ENCODE assay signal across 36 cellular contexts in genomic region chrX:112555831-112556230, GRCh38.
"Had no signal": no experiment of that assay in that cellular context is flagged by ENCODE, and none has a peak within 500 bp of the region (broad histone marks: within the 10 kb centered on the region; RNA-seq: fewer than 3 reads in every experiment).

No MANE protein-coding gene starts in this region.

- DNase-seq: activated effector memory CD4-positive, alpha-beta T cell treated with anti-CD3 and anti-CD28 coated beads, Interleukin-2, amount 50 U/mL, for 16 hours; activated effector memory CD4-positive, alpha-beta T cell treated with Interleukin-2 at 50 U/mL for 16 hours; activated gamma-delta T cell; activated gamma-delta T cell treated with Interleukin-2 at 50 U/mL for 16 hours; activated naive CD4-positive, alpha-beta T cell; activated naive CD4-positive, alpha-beta T cell treated with anti-CD3 and anti-CD28 coated beads for 36 hours; activated naive CD4-positive, alpha-beta T cell treated with anti-CD3 and anti-CD28 coated beads, Interleukin-2, amount 10 ng/mL, durations not matched to agents 7 days and 5 days; activated naive CD4-positive, alpha-beta T cell treated with anti-CD3 and anti-CD28 coated beads, Interleukin-2, amount 50 U/mL, for 16 hours; activated naive CD4-positive, alpha-beta T cell treated with Interleukin-2 at 50 U/mL for 16 hours; activated naive CD8-positive, alpha-beta T cell treated with anti-CD3 and anti-CD28 coated beads for 36 hours; activated naive CD8-positive, alpha-beta T cell treated with anti-CD3 and anti-CD28 coated beads, Interleukin-2, amount 10 ng/mL, durations not matched to agents 7 days and 5 days; activated naive CD8-positive, alpha-beta T cell treated with anti-CD3 and anti-CD28 coated beads, Interleukin-2, amount 50 U/mL, for 24 hours; activated T-cell treated with anti-CD3 and anti-CD28 coated beads, Interleukin-2, amount 50 U/mL, for 24 hours; activated T-cell treated with anti-CD3 and anti-CD28 coated beads, Interleukin-2, amount 50 U/mL, for 4 hours; activated T-cell treated with anti-CD3 and anti-CD28 coated beads, Interleukin-2, amount 50 U/mL, for 48 hours; activated T-cell treated with anti-CD3 and anti-CD28 coated beads, Interleukin-2, amount 50 U/mL, for 72 hours; adrenal gland; amniotic stem cell; amygdala; anterior cingulate cortex; aorta; body of pancreas; brain microvascular endothelial cell; caudate nucleus; central memory CD4-positive, alpha-beta T cell; cerebellar nuclear complex had no signal

- H3K4me1 ChIP-seq: adrenal gland, ascending aorta, body of pancreas had no signal

- H3K36me3 Mint-ChIP-seq: activated naive CD4-positive, alpha-beta T cell treated with anti-CD3 and anti-CD28 coated beads, Interleukin-2, amount 10 ng/mL, durations not matched to agents 7 days and 5 days; activated naive CD4-positive, alpha-beta T cell treated with anti-CD3 and anti-CD28 coated beads, Interleukin-2, amount 50 U/mL, for 24 hours; activated naive CD4-positive, alpha-beta T cell treated with anti-CD3 and anti-CD28 coated beads, Interleukin-2, amount 50 U/mL, for 72 hours; activated naive CD8-positive, alpha-beta T cell; activated naive CD8-positive, alpha-beta T cell treated with anti-CD3 and anti-CD28 coated beads for 36 hours; activated naive CD8-positive, alpha-beta T cell treated with anti-CD3 and anti-CD28 coated beads, Interleukin-2, amount 10 ng/mL, durations not matched to agents 7 days and 5 days; brain had no signal

- H3K27ac Mint-ChIP-seq: activated naive CD4-positive, alpha-beta T cell treated with anti-CD3 and anti-CD28 coated beads for 36 hours; activated naive CD4-positive, alpha-beta T cell treated with anti-CD3 and anti-CD28 coated beads, Interleukin-2, amount 10 ng/mL, durations not matched to agents 7 days and 5 days; activated naive CD4-positive, alpha-beta T cell treated with anti-CD3 and anti-CD28 coated beads, Interleukin-2, amount 50 U/mL, for 24 hours; activated naive CD4-positive, alpha-beta T cell treated with anti-CD3 and anti-CD28 coated beads, Interleukin-2, amount 50 U/mL, for 72 hours; activated naive CD8-positive, alpha-beta T cell; activated naive CD8-positive, alpha-beta T cell treated with anti-CD3 and anti-CD28 coated beads for 36 hours; activated naive CD8-positive, alpha-beta T cell treated with anti-CD3 and anti-CD28 coated beads, Interleukin-2, amount 10 ng/mL, durations not matched to agents 7 days and 5 days; activated naive CD8-positive, alpha-beta T cell treated with anti-CD3 and anti-CD28 coated beads, Interleukin-2, amount 50 U/mL, for 24 hours; activated T-cell treated with anti-CD3 and anti-CD28 coated beads, Interleukin-2, amount 50 U/mL, for 24 hours; activated T-cell treated with anti-CD3 and anti-CD28 coated beads, Interleukin-2, amount 50 U/mL, for 72 hours; activated T-helper 1 cell treated with anti-CD3 and anti-CD28 coated beads, Interleukin-12 subunit alpha, Interleukin-12 subunit beta, Interleukin-2, Interleukin-4 antibody, amounts not matched to agents 30 ng/mL and 10 ng/mL and 1 ng/mL, durations not matched to agents 14 hours and 24 hours and 36 hours; activated T-helper 17 cell treated with anti-CD3 and anti-CD28 coated beads, Interleukin-2, amount 50 U/mL, for 72 hours; activated T-helper 2 cell treated with anti-CD3 and anti-CD28 coated beads, Interferon-gamma antibody, Interleukin-2, Interleukin-4, amounts not matched to agents 10 μg/mL and 5 μg/mL and 100 μg/mL, durations not matched to agents 14 hours and 24 hours and 36 hours; brain had no signal

- H3K9me3 Mint-ChIP-seq: activated naive CD4-positive, alpha-beta T cell treated with anti-CD3 and anti-CD28 coated beads for 36 hours; activated naive CD4-positive, alpha-beta T cell treated with anti-CD3 and anti-CD28 coated beads, Interleukin-2, amount 10 ng/mL, durations not matched to agents 7 days and 5 days; activated naive CD4-positive, alpha-beta T cell treated with anti-CD3 and anti-CD28 coated beads, Interleukin-2, amount 50 U/mL, for 24 hours; activated naive CD4-positive, alpha-beta T cell treated with anti-CD3 and anti-CD28 coated beads, Interleukin-2, amount 50 U/mL, for 72 hours; activated naive CD8-positive, alpha-beta T cell treated with anti-CD3 and anti-CD28 coated beads for 36 hours; activated naive CD8-positive, alpha-beta T cell treated with anti-CD3 and anti-CD28 coated beads, Interleukin-2, amount 10 ng/mL, durations not matched to agents 7 days and 5 days; activated naive CD8-positive, alpha-beta T cell treated with anti-CD3 and anti-CD28 coated beads, Interleukin-2, amount 50 U/mL, for 24 hours; activated T-cell treated with anti-CD3 and anti-CD28 coated beads, Interleukin-2, amount 50 U/mL, for 24 hours; activated T-cell treated with anti-CD3 and anti-CD28 coated beads, Interleukin-2, amount 50 U/mL, for 4 hours; activated T-helper 1 cell treated with anti-CD3 and anti-CD28 coated beads, Interleukin-12 subunit alpha, Interleukin-12 subunit beta, Interleukin-2, Interleukin-4 antibody, amounts not matched to agents 30 ng/mL and 10 ng/mL and 1 ng/mL, durations not matched to agents 14 hours and 24 hours and 36 hours; activated T-helper 2 cell treated with anti-CD3 and anti-CD28 coated beads, Interferon-gamma antibody, Interleukin-2, Interleukin-4, amounts not matched to agents 10 μg/mL and 5 μg/mL and 100 μg/mL, durations not matched to agents 14 hours and 24 hours and 36 hours had no signal

- H3K27ac ChIP-seq: adrenal gland, ascending aorta, body of pancreas, brain microvascular endothelial cell, cardiac muscle cell had no signal

- H3K4me3 ChIP-seq: adrenal gland, ascending aorta, body of pancreas, cardiac muscle cell had no signal

- H3K27me3 ChIP-seq: ascending aorta, body of pancreas, brain microvascular endothelial cell, cardiac muscle cell had no signal

- H3K36me3 ChIP-seq: adrenal gland, ascending aorta, brain microvascular endothelial cell, cardiac muscle cell had no signal

- H3K9me3 ChIP-seq: adrenal gland, ascending aorta, body of pancreas had no signal

- ATAC-seq: activated naive CD4-positive, alpha-beta T cell treated with anti-CD3 and anti-CD28 coated beads, Interleukin-2, amount 50 U/mL, for 72 hours; activated naive CD8-positive, alpha-beta T cell treated with anti-CD3 and anti-CD28 coated beads, Interleukin-2, amount 50 U/mL, for 24 hours; activated T-cell treated with anti-CD3 and anti-CD28 coated beads, Interleukin-2, amount 50 U/mL, for 4 hours; activated T-cell treated with anti-CD3 and anti-CD28 coated beads, Interleukin-2, amount 50 U/mL, for 72 hours; activated T-helper 17 cell treated with anti-CD3 and anti-CD28 coated beads, Interleukin-2, amount 50 U/mL, for 72 hours; body of pancreas had no signal

- H3K27me3 Mint-ChIP-seq: activated naive CD4-positive, alpha-beta T cell treated with anti-CD3 and anti-CD28 coated beads, Interleukin-2, amount 10 ng/mL, durations not matched to agents 7 days and 5 days; activated naive CD4-positive, alpha-beta T cell treated with anti-CD3 and anti-CD28 coated beads, Interleukin-2, amount 50 U/mL, for 24 hours; activated naive CD8-positive, alpha-beta T cell treated with anti-CD3 and anti-CD28 coated beads, Interleukin-2, amount 10 ng/mL, durations not matched to agents 7 days and 5 days; activated naive CD8-positive, alpha-beta T cell treated with anti-CD3 and anti-CD28 coated beads, Interleukin-2, amount 50 U/mL, for 24 hours; activated T-helper 17 cell treated with anti-CD3 and anti-CD28 coated beads, Interleukin-2, amount 50 U/mL, for 72 hours; brain; central memory CD8-positive, alpha-beta T cell had no signal

- H3K4me3 Mint-ChIP-seq: activated naive CD4-positive, alpha-beta T cell treated with anti-CD3 and anti-CD28 coated beads for 36 hours; activated naive CD4-positive, alpha-beta T cell treated with anti-CD3 and anti-CD28 coated beads, Interleukin-2, amount 10 ng/mL, durations not matched to agents 7 days and 5 days; activated naive CD4-positive, alpha-beta T cell treated with anti-CD3 and anti-CD28 coated beads, Interleukin-2, amount 50 U/mL, for 24 hours; activated naive CD8-positive, alpha-beta T cell; activated naive CD8-positive, alpha-beta T cell treated with anti-CD3 and anti-CD28 coated beads for 36 hours; activated naive CD8-positive, alpha-beta T cell treated with anti-CD3 and anti-CD28 coated beads, Interleukin-2, amount 10 ng/mL, durations not matched to agents 7 days and 5 days; activated naive CD8-positive, alpha-beta T cell treated with anti-CD3 and anti-CD28 coated beads, Interleukin-2, amount 50 U/mL, for 24 hours; activated T-cell treated with anti-CD3 and anti-CD28 coated beads, Interleukin-2, amount 50 U/mL, for 24 hours; activated T-cell treated with anti-CD3 and anti-CD28 coated beads, Interleukin-2, amount 50 U/mL, for 4 hours; activated T-cell treated with anti-CD3 and anti-CD28 coated beads, Interleukin-2, amount 50 U/mL, for 72 hours; activated T-helper 1 cell treated with anti-CD3 and anti-CD28 coated beads, Interleukin-12 subunit alpha, Interleukin-12 subunit beta, Interleukin-2, Interleukin-4 antibody, amounts not matched to agents 30 ng/mL and 10 ng/mL and 1 ng/mL, durations not matched to agents 14 hours and 24 hours and 36 hours; activated T-helper 17 cell treated with anti-CD3 and anti-CD28 coated beads, Interleukin-2, amount 50 U/mL, for 72 hours; brain; central memory CD8-positive, alpha-beta T cell had no signal

- H3K4me1 Mint-ChIP-seq: activated naive CD4-positive, alpha-beta T cell treated with anti-CD3 and anti-CD28 coated beads, Interleukin-2, amount 10 ng/mL, durations not matched to agents 7 days and 5 days; activated naive CD4-positive, alpha-beta T cell treated with anti-CD3 and anti-CD28 coated beads, Interleukin-2, amount 50 U/mL, for 24 hours; activated naive CD8-positive, alpha-beta T cell treated with anti-CD3 and anti-CD28 coated beads for 36 hours; activated naive CD8-positive, alpha-beta T cell treated with anti-CD3 and anti-CD28 coated beads, Interleukin-2, amount 10 ng/mL, durations not matched to agents 7 days and 5 days; activated naive CD8-positive, alpha-beta T cell treated with anti-CD3 and anti-CD28 coated beads, Interleukin-2, amount 50 U/mL, for 24 hours; activated T-helper 17 cell treated with anti-CD3 and anti-CD28 coated beads, Interleukin-2, amount 50 U/mL, for 72 hours; brain; central memory CD8-positive, alpha-beta T cell had no signal
